In the genomic region with DNA sequence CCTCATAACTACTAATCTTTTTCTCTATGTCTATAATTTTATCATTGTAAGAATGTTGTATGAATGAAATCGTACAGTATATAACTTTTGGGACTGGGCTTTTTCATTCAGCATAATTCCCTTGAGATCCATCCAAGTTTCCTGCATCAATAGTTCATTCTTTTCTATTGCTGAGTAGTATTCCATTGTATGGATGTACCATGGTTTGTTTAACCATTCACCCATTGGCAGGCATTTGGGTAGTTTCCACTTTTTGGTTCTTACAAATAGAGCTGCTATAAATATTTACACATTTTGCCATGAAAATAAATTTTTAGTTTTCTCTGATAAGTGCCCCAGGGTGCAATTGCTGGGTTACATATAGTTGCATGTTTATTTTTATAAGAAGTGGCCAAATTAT, we compare ENCODE assay signal across 7 cellular contexts.
"Had no signal": no experiment of that assay in that cellular context is flagged by ENCODE, and none has a peak within 500 bp of the region (broad histone marks: within the 10 kb centered on the region; RNA-seq: fewer than 3 reads in every experiment).

No MANE protein-coding gene starts in this region.

- H3K4me3 ChIP-seq: K562 had no signal

- H3K27ac ChIP-seq: HL-60 had no signal

- FAIRE-seq: HepG2, HTR-8/SVneo, K562 had no signal

- DNase-seq: IMR-90, KBM-7, KG1 had no signal

- ATAC-seq: HepG2, K562 had no signal
